ENCODE assay signal across 8 cellular contexts in the genomic region with DNA sequence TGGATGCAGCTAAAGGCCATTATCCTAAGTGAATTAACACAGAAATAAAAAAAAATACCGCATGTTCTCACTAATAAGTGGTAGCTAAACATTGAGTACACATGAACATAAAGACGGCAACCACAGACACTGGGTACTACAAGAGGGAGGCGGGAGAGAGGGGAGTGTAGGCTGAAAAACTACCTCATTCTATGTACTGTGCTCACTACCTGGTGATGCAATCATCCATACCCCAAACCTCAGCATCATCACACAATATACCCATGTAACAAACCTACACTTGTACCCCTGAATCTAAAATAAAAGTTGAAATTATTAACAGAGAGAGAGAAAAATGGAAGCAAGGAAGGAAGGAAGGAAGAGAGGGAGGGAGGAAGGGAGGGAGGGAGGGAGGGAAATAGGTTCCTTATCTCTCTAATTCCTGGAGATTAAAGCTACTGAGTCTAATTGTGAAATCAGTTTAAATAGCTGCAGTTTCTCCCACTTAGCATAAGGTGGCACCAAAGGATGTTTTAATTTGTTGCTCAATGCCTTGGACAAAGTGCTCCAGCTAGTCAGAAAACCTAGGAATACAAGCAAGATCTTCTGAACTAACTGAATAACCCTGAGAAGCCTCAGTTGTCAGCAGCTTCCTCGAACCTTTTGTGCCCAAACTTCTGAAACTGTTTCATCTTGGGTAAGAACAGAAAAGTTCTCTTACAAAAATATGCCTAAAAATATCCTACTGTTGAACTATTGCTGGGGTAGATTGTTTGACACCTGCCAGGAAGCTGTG.
DNase-seq lines count a peak whose midpoint lies in the region; ATAC-seq and TF ChIP-seq lines count a peak whose summit lies in the region.

No MANE protein-coding gene starts in this region.

- no peak overlapping the region for H3K27ac Mint-ChIP-seq in osteocyte (ENCODE audit: unreplicated experiment)

- H3K4me3 ChIP-seq in AG04449 (ENCODE audit: low read depth, low read length) = no peak overlapping the region
- no peak overlapping the region for H3K4me3 ChIP-seq in GM12875 (ENCODE audit: low read depth, low read length)
- no peak overlapping the region for H3K4me3 ChIP-seq in fibroblast of the aortic adventitia (ENCODE audit: low read depth, low read length)

- peaks cover 14% of the 10 kb centered on the region for H3K27me3 Mint-ChIP-seq in osteocyte (ENCODE audit: unreplicated experiment)

- peaks cover 2% of the 10 kb centered on the region for H3K4me1 Mint-ChIP-seq in osteocyte (ENCODE audit: unreplicated experiment)

- TF ChIP-seq CTCF in AG04449 (IDR thresholded peaks at IDR 0.05; ENCODE audit: insufficient read depth, low read length, missing control alignments) (peak; percentile 51), GM12875 (IDR thresholded peaks at IDR 0.05; ENCODE audit: borderline replicate concordance, insufficient read depth, low read depth, low read length) (peak; percentile 50; the same call in 1 of the 2 replicates), fibroblast of the aortic adventitia (IDR thresholded peaks at IDR 0.05; ENCODE audit: insufficient read depth, low read length) (peak; percentile 66), osteocyte (IDR thresholded peaks at IDR 0.05) (peak; percentile 74)

- no peaks in the 10 kb centered on the region for H3K36me3 Mint-ChIP-seq in osteocyte (ENCODE audit: unreplicated experiment)

- no peaks in the 10 kb centered on the region for H3K9me3 Mint-ChIP-seq in osteocyte (ENCODE audit: unreplicated experiment)

- CTCF ChIA-PET in AG04449 (lab: Yijun Ruan, JAX) = interaction anchor here (0.7 to 7.3 kb wide), 36 partner anchors 8 to 1005 kb away, joined by 3 to 76 read pairs (median 4); partner anchors contain the start of gene ATP11B

- peak; percentile 30 for ATAC-seq in HG02870 (IDR thresholded peaks at IDR 0.05; ENCODE audit: unreplicated experiment)

- peak; percentile 34 for DNase-seq in AG04449 (ENCODE audit: low read depth, low spot score)
- peak; percentile 77 for DNase-seq in NCI-H146 treated with DMSO at 0.1 percent for 48 hours (lab: John Stamatoyannopoulos, UW; ENCODE audit: unreplicated experiment)
- peak; percentile 81 for DNase-seq in SKM-1 treated with dmso at 0.1 percent for 144 hours (lab: John Stamatoyannopoulos, UW; ENCODE audit: unreplicated experiment)
- DNase-seq in fibroblast of the aortic adventitia (ENCODE audit: low read depth) = peak; percentile 85
- DNase-seq in osteocyte (ENCODE audit: extremely low spot score, unreplicated experiment) = no peak
- DNase-seq in UCSD-AML1 (lab: John Stamatoyannopoulos, UW; ENCODE audit: unreplicated experiment) = no peak

- no peak overlapping the region for H3K4me3 Mint-ChIP-seq in osteocyte (ENCODE audit: unreplicated experiment)

- POLR2A ChIA-PET in AG04449 (lab: Yijun Ruan, JAX) = no interaction called here

Comparison
In these comparisons a context has a peak if more than half of its experiments do, and no peak if none do; other contexts are left out.
1. DNase-seq: peak in AG04449 (single experiment), NCI-H146 treated with DMSO at 0.1 percent for 48 hours (single experiment), SKM-1 treated with dmso at 0.1 percent for 144 hours (single experiment) and fibroblast of the aortic adventitia (single experiment); none in osteocyte (single experiment) and UCSD-AML1 (single experiment).
2. Peak in every context shown above with its lines, with median percentiles within 50 percentile points of each other: CTCF ChIP-seq.